8 cellular contexts compared by ENCODE assay signal in the genomic region with DNA sequence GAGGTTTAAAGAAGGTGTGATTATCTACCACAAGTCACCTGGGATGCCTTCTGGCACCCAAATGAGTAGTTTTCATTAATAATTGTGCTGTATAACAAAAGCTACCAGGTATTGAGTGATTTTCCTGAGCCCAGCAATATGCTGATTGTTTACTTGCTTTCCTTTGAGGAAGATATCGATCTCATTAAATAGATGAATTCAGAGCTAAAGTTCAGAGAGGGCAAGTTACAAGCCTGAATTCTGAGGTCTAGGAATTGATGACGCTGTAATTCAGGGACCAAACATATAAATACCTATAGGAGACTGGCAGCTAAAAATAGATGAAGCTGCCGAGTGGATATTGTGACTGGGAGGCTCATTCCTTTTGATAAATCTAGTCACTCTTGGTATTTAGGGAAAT. TPM values are rescaled to one million over a fixed set of nuclear protein-coding genes. Genes with fewer than 3 reads are reported as not detected.
DNase-seq lines count a peak whose midpoint lies in the region; ATAC-seq, FAIRE-seq and TF ChIP-seq lines count a peak whose summit lies in the region.

No MANE protein-coding gene starts in this region.

- no peaks in the 10 kb centered on the region for H4K20me1 ChIP-seq in endothelial cell of umbilical vein (replicated peaks; ENCODE audit: control insufficient read depth, extremely low read depth, insufficient read depth, low read length)

- intact Hi-C loops in endothelial cell of umbilical vein (cut with micrococcal nuclease) (loop anchor here (2.0 to 10.0 kb wide), 5 partner anchors 186 to 692 kb away; no protein-coding TSS in a partner anchor), body of pancreas (cut with DNase I) (no loop called here), ascending aorta (cut with DNase I) (loop anchor here (2.0 to 5.0 kb wide), 4 partner anchors 84 to 560 kb away; partner anchors contain the start of gene FANCC)

- BruUV-seq in endothelial cell of umbilical vein (replicated peaks; lab: Mats Ljungman, UMichigan): no TSS peak

- FAIRE-seq in endothelial cell of umbilical vein (lab: Jason Lieb, UNC): no peak

- peak overlapping the region; percentile 91 for H3K9ac ChIP-seq in endothelial cell of umbilical vein (replicated peaks; ENCODE audit: extremely low read depth, insufficient read depth, low read length)

- 9 to 22% methylated on average over 3 of the region's 3 CpGs for WGBS in body of pancreas, 2 donors

- peaks cover 21% of the 10 kb centered on the region for H3K79me2 ChIP-seq in endothelial cell of umbilical vein (ENCODE audit: control insufficient read depth, insufficient read depth, low read length)

- CTCF ChIA-PET in endothelial cell of umbilical vein (lab: Charles Lee): interaction anchor here (1.1 to 1.6 kb wide), 3 partner anchors 75 to 366 kb away, joined by 3 to 4 read pairs (median 4); no protein-coding TSS in a partner anchor

- H3K27me3 ChIP-seq in endothelial cell of umbilical vein (ENCODE audit: control insufficient read depth in 2 of 2, insufficient read depth in 2 of 2, low read length in 2 of 2) (no peaks in the 10 kb centered on the region), body of pancreas (no peaks in the 10 kb centered on the region), ascending aorta (no peaks in the 10 kb centered on the region)

- H3K4me1 ChIP-seq in endothelial cell of umbilical vein (ENCODE audit: control insufficient read depth, extremely low read depth, insufficient read depth, low read length): peaks cover 28% of the 10 kb centered on the region
- peaks cover 15% of the 10 kb centered on the region for H3K4me1 ChIP-seq in body of pancreas
- H3K4me1 ChIP-seq in ascending aorta: peaks cover 3% of the 10 kb centered on the region in 2 donors

- no peak for ATAC-seq in body of pancreas

- H3K4me3 ChIP-seq in endothelial cell of umbilical vein (replicated peaks in 1 of 3; ENCODE audit: insufficient read depth in 1 of 3, low read depth in 1 of 3, low read length in 3 of 3): peak overlapping the region in 1 of 3 experiments; percentile 71
- peak overlapping the region in 1 of 2 donors; percentile 65 for H3K4me3 ChIP-seq in body of pancreas
- H3K4me3 ChIP-seq in ascending aorta: no peak overlapping the region

- H2AFZ ChIP-seq in endothelial cell of umbilical vein (ENCODE audit: low read depth, low read length): no peak overlapping the region

- DNase-seq in NOMO-1 treated with DMSO at 0.1 percent for 48 hours (lab: John Stamatoyannopoulos, UW; ENCODE audit: unreplicated experiment) (peak; percentile 24), NOMO-1 treated with dmso at 0.1 percent for 144 hours (lab: John Stamatoyannopoulos, UW; ENCODE audit: unreplicated experiment) (no peak), NCI-H69 (lab: John Stamatoyannopoulos, UW) (peak; percentile 31), endothelial cell of umbilical vein (ENCODE audit: low read depth, low spot score) (no peak), body of pancreas (no peak), H4 (ENCODE audit: low spot score) (no peak), ascending aorta (ENCODE audit: low spot score in 2 of 2) (no peak)

- POLR2A ChIA-PET in endothelial cell of umbilical vein (lab: Charles Lee): interaction anchor here (1.0 kb wide), 1 partner anchor 23 kb away, joined by 4 read pairs; no protein-coding TSS in a partner anchor

- H3K9me3 ChIP-seq in endothelial cell of umbilical vein (replicated peaks; ENCODE audit: control insufficient read depth, insufficient read depth, low read length) (no peaks in the 10 kb centered on the region), body of pancreas (no peaks in the 10 kb centered on the region), ascending aorta (no peaks in the 10 kb centered on the region)

- H3K9me1 ChIP-seq in endothelial cell of umbilical vein (replicated peaks; ENCODE audit: control insufficient read depth, extremely low read depth, insufficient read depth, low read length): no peaks in the 10 kb centered on the region

- dilution Hi-C loops in endothelial cell of umbilical vein (cut with MboI; ENCODE audit: extremely low pct_ligation_motif_present, low sequenced_read_pairs): no loop called here

- TF ChIP-seq CTCF in endothelial cell of umbilical vein (IDR thresholded peaks at IDR 0.05; ENCODE audit: extremely low read depth in 1 of 2, insufficient read depth in 1 of 2, low read depth in 1 of 2, low read length in 2 of 2) (no peak), body of pancreas (IDR thresholded peaks at IDR 0.05) (no peak), ascending aorta (IDR thresholded peaks at IDR 0.05) (no peak)

- no peak overlapping the region for H3K4me2 ChIP-seq in endothelial cell of umbilical vein (ENCODE audit: insufficient read depth, low read length)

- TF ChIP-seq POLR2A in endothelial cell of umbilical vein (IDR thresholded peaks at IDR 0.05; ENCODE audit: low read depth, low read length) (no peak), body of pancreas (IDR thresholded peaks at IDR 0.05) (no peak)

- no peaks in the 10 kb centered on the region for H3K36me3 ChIP-seq in endothelial cell of umbilical vein (ENCODE audit: control insufficient read depth in 2 of 2, extremely low read depth in 1 of 2, insufficient read depth in 2 of 2, low read length in 2 of 2)
- H3K36me3 ChIP-seq in body of pancreas (replicated peaks in 1 of 2; ENCODE audit: insufficient read depth in 1 of 2, low read depth in 2 of 2): no peaks in the 10 kb centered on the region
- peaks cover 0 to 6% of the 10 kb centered on the region in 2 donors for H3K36me3 ChIP-seq in ascending aorta

- H3K27ac ChIP-seq in endothelial cell of umbilical vein (ENCODE audit: insufficient read depth, low read depth, low read length) (no peak overlapping the region), temporal lobe (ENCODE audit: low read depth, low read length) (peak overlapping the region; percentile 97), body of pancreas (peak overlapping the region in 2 of 4 donors; percentile 98 to 100), ascending aorta (no peak overlapping the region)

TF ChIP-seq in endothelial cell of umbilical vein, 7 proteins besides CTCF, POLR2A, EP300 and RAD21:
- no peak for TF ChIP-seq MAX (IDR thresholded peaks at IDR 0.05; ENCODE audit: insufficient read depth, insufficient read length)
- no peak for TF ChIP-seq EZH2 (IDR thresholded peaks at IDR 0.05; ENCODE audit: borderline replicate concordance, low read depth, low read length, severe bottlenecking)
- no peak for TF ChIP-seq FOS (IDR thresholded peaks at IDR 0.05; ENCODE audit: borderline replicate concordance, insufficient read depth, low read length)
- no peak for TF ChIP-seq JUN (IDR thresholded peaks at IDR 0.05; ENCODE audit: borderline replicate concordance, insufficient read depth, insufficient read length, low read depth)
- TF ChIP-seq MYC (IDR thresholded peaks at IDR 0.05; ENCODE audit: low read depth, low read length): no peak
- TF ChIP-seq GATA2 (IDR thresholded peaks at IDR 0.05; ENCODE audit: insufficient read depth, insufficient read length, low read depth, low read length): no peak
- TF ChIP-seq POLR2AphosphoS5 (IDR thresholded peaks at IDR 0.05; ENCODE audit: insufficient read depth, low read depth, low read length): no peak
TF ChIP-seq in endothelial cell of umbilical vein: peak in this region for 0.

RNA-seq across cellular contexts. Expression of gene ERCC6L2, which starts 1.1 kb away (rescaled TPM):
- total RNA-seq in endothelial cell of umbilical vein: 29.6 and 31.8 TPM in 2 replicates
- polyA plus RNA-seq in endothelial cell of umbilical vein: 4.7 and 5.3 TPM in 2 replicates
- 7.8 and 8.3 TPM in 2 replicates for polyA plus RNA-seq in endothelial cell of umbilical vein (2011; cell fraction: cytosol; rRNA removed)
- 21.7 and 27.3 TPM in 2 replicates for polyA plus RNA-seq in endothelial cell of umbilical vein (2011; cell fraction: nucleus; rRNA removed)
- 12.0 and 14.0 TPM in 2 replicates for polyA plus RNA-seq in endothelial cell of umbilical vein (2012)
- polyA minus RNA-seq in endothelial cell of umbilical vein: 27.7 and 34.4 TPM in 2 replicates
- polyA minus RNA-seq in endothelial cell of umbilical vein (2011; cell fraction: cytosol; rRNA and poly(A)+ RNA removed): 34.7 TPM
- polyA minus RNA-seq in endothelial cell of umbilical vein (2011; cell fraction: nucleus; rRNA and poly(A)+ RNA removed): 58.0 and 64.9 TPM in 2 replicates
- 112 TPM for total RNA-seq in temporal lobe
- total RNA-seq in body of pancreas: 10 to 100 TPM; 30.4 to 58.3 TPM
- total RNA-seq in H4 (2014; rRNA removed; shearing (Covaris generic)): 30.8 and 37.7 TPM in 2 replicates
- total RNA-seq in ascending aorta: 22.9 TPM

Comparison
In these comparisons a context has a peak if more than half of its experiments do, and no peak if none do; other contexts are left out.
1. DNase-seq: peak in NOMO-1 treated with DMSO at 0.1 percent for 48 hours (single experiment) and NCI-H69 (single experiment); none in NOMO-1 treated with dmso at 0.1 percent for 144 hours (single experiment), endothelial cell of umbilical vein (single experiment), body of pancreas (0 of 4), H4 (single experiment) and ascending aorta (0 of 2).